8 cellular contexts compared by ENCODE assay signal in the genomic region with DNA sequence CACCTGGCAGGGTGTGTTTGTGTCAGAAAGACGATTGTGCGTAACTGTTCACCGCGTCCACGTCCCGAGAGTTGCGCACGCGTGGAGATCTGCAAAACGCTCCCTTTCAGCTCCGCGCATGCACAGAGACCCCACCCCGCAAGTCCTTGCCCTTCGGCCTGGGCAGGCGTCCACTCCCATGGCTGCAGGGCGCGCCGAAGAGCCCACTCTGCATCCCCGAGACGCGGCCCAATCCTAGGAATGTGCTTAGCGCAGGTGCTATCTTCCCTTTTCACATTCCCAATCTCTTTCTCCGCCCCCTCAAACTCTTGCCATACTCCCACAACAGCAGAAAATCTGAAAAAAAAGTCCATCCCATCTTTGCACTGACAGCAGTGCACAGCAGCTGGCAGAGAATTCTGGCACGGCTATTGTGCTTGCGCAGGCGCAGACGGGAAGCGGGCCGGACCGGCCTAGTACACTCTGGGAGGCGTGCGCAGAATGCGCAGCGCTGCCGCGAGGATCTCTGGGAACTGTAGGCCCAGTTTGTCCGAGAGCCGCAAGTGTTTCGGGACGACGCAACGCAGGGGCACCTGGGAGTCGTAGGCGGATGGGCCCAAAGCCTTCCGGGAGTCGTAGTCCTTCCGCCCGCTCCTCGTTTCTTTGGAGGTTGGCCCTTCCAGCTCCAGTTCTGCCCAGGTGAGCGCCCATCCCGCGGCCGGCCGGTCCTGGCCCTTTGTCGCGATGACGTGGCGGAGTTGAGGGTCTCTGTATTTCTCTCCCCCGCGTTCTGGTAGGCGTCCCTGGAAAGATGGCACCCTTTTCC. TPM values are rescaled to one million over a fixed set of nuclear protein-coding genes. Genes with fewer than 3 reads are reported as not detected.
DNase-seq lines count a peak whose midpoint lies in the region; ATAC-seq and TF ChIP-seq lines count a peak whose summit lies in the region.

No MANE protein-coding gene starts in this region.

- BruUV-seq in Caco-2 (replicated peaks; lab: Mats Ljungman, UMichigan): no TSS peak
- no TSS peak for BruUV-seq in OCI-LY7 (replicated peaks; lab: Mats Ljungman, UMichigan)

- H3K36me3 Mint-ChIP-seq in Caco-2 (ENCODE audit: insufficient read depth, unreplicated experiment): peaks cover 4% of the 10 kb centered on the region

- ATAC-seq in GM21515 (IDR thresholded peaks at IDR 0.05; ENCODE audit: unreplicated experiment): peak; percentile 92

- no peaks in the 10 kb centered on the region for H3K79me2 ChIP-seq in OCI-LY7 (ENCODE audit: insufficient read depth, low read depth, low read length)

- H3K4me1 Mint-ChIP-seq in Caco-2 (ENCODE audit: low read depth, unreplicated experiment): peaks cover 14% of the 10 kb centered on the region

- peak; percentile 98 for DNase-seq in Caco-2
- peak; percentile 97 for DNase-seq in OCI-LY7 (ENCODE audit: low spot score)
- DNase-seq in activated T-cell treated with anti-CD3 and anti-CD28 coated beads for 4 hours: peak; percentile 93
- peak; percentile 98 for DNase-seq in epithelial cell of esophagus (ENCODE audit: low read depth)
- peak; percentile 99 for DNase-seq in middle frontal gyrus (ENCODE audit: extremely low spot score, low spot score)
- DNase-seq in stimulated activated CD8-positive, alpha-beta memory T cell treated with anti-CD3 and anti-CD28 coated beads, Interleukin-2, amount 100 ng/mL, for 1 hour (ENCODE audit: low read depth in 2 of 2): peak; percentile 89 to 94

- H3K9me2 ChIP-seq in OCI-LY7 (ENCODE audit: insufficient read depth, low read length): no peaks in the 10 kb centered on the region

- H4K20me1 ChIP-seq in OCI-LY7 (ENCODE audit: insufficient read depth, low read length): no peaks in the 10 kb centered on the region

- CTCF ChIA-PET in Caco-2 (lab: Charles Lee): interaction anchor here (0.7 to 0.8 kb wide), 2 partner anchors 23 to 63 kb away, joined by 3 read pairs; a partner anchor contains a TSS
- CTCF ChIA-PET in OCI-LY7 (lab: Charles Lee; ENCODE audit: unreplicated experiment): no interaction called here

- H3K9me3 Mint-ChIP-seq in Caco-2 (ENCODE audit: unreplicated experiment): no peaks in the 10 kb centered on the region

- peak overlapping the region; percentile 89 for H2AFZ ChIP-seq in OCI-LY7 (ENCODE audit: low read length)

- TF ChIP-seq CTCF in Caco-2 (IDR thresholded peaks at IDR 0.05; ENCODE audit: insufficient read depth in 1 of 2, low read depth in 1 of 2, low read length in 1 of 2, severe bottlenecking in 1 of 2, unreplicated experiment in 1 of 2): no peak
- TF ChIP-seq CTCF in OCI-LY7 (conservative IDR thresholded peaks at IDR 0.05; ENCODE audit: low read length): no peak
- no peak for TF ChIP-seq CTCF in epithelial cell of esophagus (IDR thresholded peaks at IDR 0.05; ENCODE audit: insufficient read depth, low read depth, low read length, missing control alignments)

- H3K27me3 ChIP-seq in Caco-2 (replicated peaks; ENCODE audit: control insufficient read depth, insufficient read depth, low read length) (no peaks in the 10 kb centered on the region), HUES64 (ENCODE audit: insufficient read depth, low read length) (no peaks in the 10 kb centered on the region)

- POLR2A ChIA-PET in Caco-2 (lab: Charles Lee) (interaction anchor here (0.5 to 1.5 kb wide), 3 partner anchors 110 to 229 kb away, joined by 3 to 5 read pairs (median 3); no protein-coding TSS in a partner anchor), OCI-LY7 (lab: Charles Lee) (no interaction called here)

- no peak overlapping the region for H3K27ac ChIP-seq in HUES64 (ENCODE audit: low read depth, low read length)
- no peak overlapping the region for H3K27ac ChIP-seq in OCI-LY7 (ENCODE audit: low read depth, low read length, poor library complexity, severe bottlenecking)

- H3K4me2 ChIP-seq in OCI-LY7 (ENCODE audit: low read length): peak overlapping the region; percentile 94

- H3K4me1 ChIP-seq in Caco-2: peaks cover 14% of the 10 kb centered on the region
- H3K4me1 ChIP-seq in HUES64 (ENCODE audit: insufficient read depth, low read length): 0 out of 2 replicates have a peak, but pooled peaks cover 4% of the 10 kb centered on the region
- peaks cover 16% of the 10 kb centered on the region for H3K4me1 ChIP-seq in OCI-LY7 (ENCODE audit: insufficient read depth, low read length, poor library complexity, severe bottlenecking)

- H3K27ac Mint-ChIP-seq in Caco-2 (ENCODE audit: unreplicated experiment): peak overlapping the region; percentile 63

- peak overlapping the region; percentile 65 for H3K4me3 ChIP-seq in Caco-2 (ENCODE audit: low read depth, low read length)
- H3K4me3 ChIP-seq in HUES64 (ENCODE audit: low read length): peak overlapping the region; percentile 73
- H3K4me3 ChIP-seq in OCI-LY7 (ENCODE audit: low read depth, low read length, poor library complexity, severe bottlenecking): peak overlapping the region; percentile 80
- peak overlapping the region; percentile 87 for H3K4me3 ChIP-seq in epithelial cell of esophagus (ENCODE audit: low read length)

- peak overlapping the region; percentile 43 for H3K9ac ChIP-seq in HUES64 (ENCODE audit: low read depth, low read length)

- 1% methylated on average over 61 of the region's 61 CpGs for WGBS in HUES64

- H3K9me3 ChIP-seq in Caco-2 (no peaks in the 10 kb centered on the region), HUES64 (ENCODE audit: insufficient read depth, low read depth, low read length) (0 out of 2 replicates have a peak, but pooled peaks cover 3% of the 10 kb centered on the region), OCI-LY7 (ENCODE audit: low read length) (no peaks in the 10 kb centered on the region)

- peak overlapping the region; percentile 93 for H3K4me3 Mint-ChIP-seq in Caco-2 (ENCODE audit: unreplicated experiment)

- intact Hi-C loops in Caco-2 (cut with micrococcal nuclease; ENCODE audit: unreplicated experiment): loop anchor here (1.0 kb wide), 1 partner anchor 23 kb away; a partner anchor contains a TSS
- intact Hi-C loops in OCI-LY7 (cut with micrococcal nuclease; ENCODE audit: unreplicated experiment): no loop called here

- H3K36me3 ChIP-seq in Caco-2 (ENCODE audit: control insufficient read depth, insufficient read depth, low read length): no peaks in the 10 kb centered on the region
- H3K36me3 ChIP-seq in HUES64 (ENCODE audit: insufficient read depth, low read length): no peaks in the 10 kb centered on the region
- no peaks in the 10 kb centered on the region for H3K36me3 ChIP-seq in OCI-LY7 (ENCODE audit: insufficient read depth, low read length)

- H3K27me3 Mint-ChIP-seq in Caco-2 (ENCODE audit: insufficient read depth, unreplicated experiment): no peaks in the 10 kb centered on the region

RNA-seq across cellular contexts. Expression of a gene that starts 23.1 kb away (rescaled TPM):
- total RNA-seq in Caco-2 (2022): 8.7 and 11.5 TPM in 2 replicates
- 4.3 TPM for polyA plus RNA-seq in HUES64 (2013, experiment 1 of 2)
- polyA plus RNA-seq in HUES64 (2013, experiment 2 of 2): 5.5 TPM
- 3.5 and 4.7 TPM in 2 replicates for total RNA-seq in OCI-LY7 (2014; rRNA removed; shearing (Covaris generic))
- 10.4 and 13.4 TPM in 2 replicates for total RNA-seq in OCI-LY7 (2022)

RNA-seq across cellular contexts. Expression of a gene that starts 36.0 kb away (rescaled TPM):
- not detected in 2 replicates for total RNA-seq in Caco-2 (2022)
- not detected for polyA plus RNA-seq in HUES64 (2013, experiment 1 of 2)
- not detected for polyA plus RNA-seq in HUES64 (2013, experiment 2 of 2)
- not detected in 2 replicates for total RNA-seq in OCI-LY7 (2014; rRNA removed; shearing (Covaris generic))
- total RNA-seq in OCI-LY7 (2022): not detected in 2 replicates

RNA-seq across cellular contexts. Expression of a gene that starts 52.5 kb away (rescaled TPM):
- total RNA-seq in Caco-2 (2022) (not detected in 2 replicates), OCI-LY7 (2022) (not detected in 2 replicates)
- polyA plus RNA-seq in HUES64 (2013, experiment 1 of 2): not detected
- polyA plus RNA-seq in HUES64 (2013, experiment 2 of 2): not detected
- total RNA-seq in OCI-LY7 (2014; rRNA removed; shearing (Covaris generic)): not detected in 2 replicates
